In genomic region chr11:115197031-115197430, GRCh38 we compare ENCODE assay signal across 26 cellular contexts.
"Had no signal": no experiment of that assay in that cellular context is flagged by ENCODE, and none has a peak within 500 bp of the region (broad histone marks: within the 10 kb centered on the region; RNA-seq: fewer than 3 reads in every experiment).

No MANE protein-coding gene starts in this region.

- DNase-seq: activated CD4-positive, alpha-beta memory T cell treated with anti-CD3 and anti-CD28 coated beads for 36 hours; activated CD4-positive, alpha-beta T cell treated with anti-CD3 and anti-CD28 coated beads for 48 hours; activated CD8-positive, alpha-beta memory T cell treated with anti-CD3 and anti-CD28 coated beads, Interleukin-2, amount 50 U/mL, for 4 hours; activated T-cell treated with anti-CD3 and anti-CD28 coated beads, Interleukin-2, amount 50 U/mL, for 24 hours; cerebellar nuclear complex; dorsolateral prefrontal cortex; effector memory CD4-positive, alpha-beta T cell; gastrocnemius medialis; head of caudate nucleus; hippocampal formation; left lung; lower lobe of right lung; mesendoderm; mucosa of descending colon; ovary; retina; stimulated activated CD4-positive, alpha-beta T cell treated with anti-CD3 and anti-CD28 coated beads, Interleukin-12 subunit alpha, Interleukin-12 subunit beta, amount 100 ng/mL, for 4 hours; stimulated activated CD4-positive, alpha-beta T cell treated with anti-CD3 and anti-CD28 coated beads, Interleukin-4, amount 100 ng/mL, for 1 hour; T-helper 9 cell; WERI-Rb-1 had no signal

- H3K27me3 Mint-ChIP-seq: activated naive CD8-positive, alpha-beta T cell; progenitor cell of endocrine pancreas had no signal

- H3K4me3 Mint-ChIP-seq: activated CD4-positive, alpha-beta memory T cell treated with anti-CD3 and anti-CD28 coated beads for 36 hours; activated naive CD8-positive, alpha-beta T cell; activated T-cell treated with anti-CD3 and anti-CD28 coated beads, Interleukin-2, amount 50 U/mL, for 24 hours; brain had no signal

- ATAC-seq: activated CD4-positive, CD25-positive, alpha-beta regulatory T cell treated with anti-CD3 and anti-CD28 coated beads, Interleukin-2, amount 50 U/mL, for 24 hours; gastrocnemius medialis; left lung; lower lobe of right lung; mucosa of descending colon; sciatic nerve had no signal

- FAIRE-seq: TTC549 had no signal

- H3K27ac Mint-ChIP-seq: activated CD4-positive, alpha-beta memory T cell treated with anti-CD3 and anti-CD28 coated beads for 36 hours; activated naive CD8-positive, alpha-beta T cell; activated T-cell treated with anti-CD3 and anti-CD28 coated beads, Interleukin-2, amount 50 U/mL, for 24 hours; brain; progenitor cell of endocrine pancreas had no signal

- H3K9me3 Mint-ChIP-seq: activated CD4-positive, alpha-beta memory T cell treated with anti-CD3 and anti-CD28 coated beads for 36 hours; activated T-cell treated with anti-CD3 and anti-CD28 coated beads, Interleukin-2, amount 50 U/mL, for 24 hours had no signal

- H3K36me3 Mint-ChIP-seq: activated CD4-positive, alpha-beta memory T cell treated with anti-CD3 and anti-CD28 coated beads for 36 hours; activated naive CD8-positive, alpha-beta T cell had no signal
